Comparison of ENCODE assay signal across 9 cellular contexts in the genomic region with DNA sequence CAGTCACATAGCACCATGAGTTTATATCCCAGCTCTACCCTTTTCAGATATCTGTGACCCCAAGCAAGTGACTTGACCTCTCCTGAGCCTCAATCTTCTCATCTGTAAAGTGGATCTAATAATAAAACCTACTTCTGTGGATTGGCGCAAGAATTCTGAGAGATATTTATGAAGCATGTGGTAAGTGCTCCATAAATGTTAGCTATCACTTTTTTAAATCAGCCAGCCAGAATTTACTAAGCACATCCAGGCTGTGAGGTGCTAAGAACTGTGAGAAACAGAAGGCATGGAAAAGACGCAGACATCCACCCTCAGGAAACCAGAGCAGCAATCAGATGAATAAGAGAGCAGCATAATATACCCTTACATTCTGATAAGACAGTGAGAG. TPM values are rescaled to one million over a fixed set of nuclear protein-coding genes. Genes with fewer than 3 reads are reported as not detected.
DNase-seq lines count a peak whose midpoint lies in the region; ATAC-seq and TF ChIP-seq lines count a peak whose summit lies in the region.
"Had no signal": no experiment of that assay in that cellular context is flagged by ENCODE, and none has a peak within 500 bp of the region (broad histone marks: within the 10 kb centered on the region; RNA-seq: fewer than 3 reads in every experiment).

No MANE protein-coding gene starts in this region.

- no peak overlapping the region for H2BK20ac ChIP-seq in IMR-90 (ENCODE audit: low read depth, low read length)

- no peaks in the 10 kb centered on the region for H4K20me1 ChIP-seq in IMR-90 (ENCODE audit: insufficient read depth, low read length)

- H4K5ac ChIP-seq in IMR-90 (ENCODE audit: low read depth, low read length), result peak overlapping the region; percentile 66; the same call in 1 of the 2 replicates

- peak overlapping the region; percentile 43 for H3K18ac ChIP-seq in IMR-90 (ENCODE audit: low read depth, low read length)

- H2AK5ac ChIP-seq in IMR-90 (ENCODE audit: low read depth, low read length), result peak overlapping the region; percentile 1; the same call in 1 of the 2 replicates

- dilution Hi-C loops in IMR-90 (cut with HindIII; ENCODE audit: low sequenced_read_pairs, unreplicated experiment), result no loop called here

- H3K14ac ChIP-seq in IMR-90 (replicated peaks; ENCODE audit: low read depth, low read length), result peak overlapping the region; percentile 92

- BruUV-seq in IMR-90 (replicated peaks; lab: Mats Ljungman, UMichigan), result no TSS peak

- in situ Hi-C loops in IMR-90 (cut with MboI; ENCODE audit: low sequenced_read_pairs), result no loop called here

- H3K23ac ChIP-seq in IMR-90 (ENCODE audit: low read depth, low read length), result peak overlapping the region; percentile 76; the same call in 1 of the 2 replicates

- DNase-seq in BE2C, result no peak
- DNase-seq in IMR-90, result no peak
- DNase-seq in central memory CD8-positive, alpha-beta T cell (ENCODE audit: low spot score in 2 of 2), result no peak
- no peak for DNase-seq in mucosa of descending colon
- DNase-seq in stimulated activated naive B cell treated with anti-CD40 and anti-IgM and Interleukin-4, amounts not matched to agents 10 μg/mL and 1 μg/mL and 100 μg/mL, for 72 hours, result no peak
- no peak for DNase-seq in GOT3 (lab: John Stamatoyannopoulos, UW)

- H3K4me1 Mint-ChIP-seq in central memory CD8-positive, alpha-beta T cell, result no peaks in the 10 kb centered on the region
- peaks cover 8 to 12% of the 10 kb centered on the region in 2 donors for H3K4me1 Mint-ChIP-seq in stimulated activated naive B cell treated with anti-CD40 and anti-IgM and Interleukin-4, amounts not matched to agents 10 μg/mL and 1 μg/mL and 100 μg/mL, for 72 hours

- H3K9me1 ChIP-seq in IMR-90 (ENCODE audit: insufficient read depth, low read length), result peaks cover 9% of the 10 kb centered on the region

- H3K27ac Mint-ChIP-seq in central memory CD8-positive, alpha-beta T cell (ENCODE audit: low read depth), result no peak overlapping the region
- no peak overlapping the region for H3K27ac Mint-ChIP-seq in stimulated activated naive B cell treated with anti-CD40 and anti-IgM and Interleukin-4, amounts not matched to agents 10 μg/mL and 1 μg/mL and 100 μg/mL, for 72 hours

- H3K27me3 Mint-ChIP-seq in central memory CD8-positive, alpha-beta T cell, result no peaks in the 10 kb centered on the region
- no peaks in the 10 kb centered on the region for H3K27me3 Mint-ChIP-seq in stimulated activated naive B cell treated with anti-CD40 and anti-IgM and Interleukin-4, amounts not matched to agents 10 μg/mL and 1 μg/mL and 100 μg/mL, for 72 hours

- TF ChIP-seq POLR2A in IMR-90 (IDR thresholded peaks at IDR 0.05; ENCODE audit: low read depth, low read length), result no peak

- H3K27me3 ChIP-seq in BE2C (no peaks in the 10 kb centered on the region), IMR-90 (ENCODE audit: control insufficient read depth, insufficient read depth, low read length) (no peaks in the 10 kb centered on the region)

- H3K9me3 ChIP-seq in BE2C, result no peaks in the 10 kb centered on the region
- H3K9me3 ChIP-seq in IMR-90 (ENCODE audit: control insufficient read depth, insufficient read depth, low read length), result no peaks in the 10 kb centered on the region
- no peaks in the 10 kb centered on the region for H3K9me3 ChIP-seq in mucosa of descending colon

- no peak for ATAC-seq in IMR-90 (ENCODE audit: low read depth)
- peak; percentile 16 for ATAC-seq in central memory CD8-positive, alpha-beta T cell (replicated peaks; ENCODE audit: extremely low read depth, poor library complexity, severe bottlenecking)
- ATAC-seq in mucosa of descending colon, result peak; percentile 18
- ATAC-seq in HG02571 (IDR thresholded peaks at IDR 0.05; ENCODE audit: unreplicated experiment), result no peak
- no peak for ATAC-seq in stimulated activated naive B cell treated with anti-CD40 and anti-IgM and Interleukin-4, amounts not matched to agents 10 μg/mL and 1 μg/mL and 100 μg/mL, for 72 hours (replicated peaks)
- ATAC-seq in GM21825 (IDR thresholded peaks at IDR 0.05; ENCODE audit: unreplicated experiment), result no peak

- H2AK9ac ChIP-seq in IMR-90 (replicated peaks; ENCODE audit: low read depth, low read length, poor library complexity), result peak overlapping the region; percentile 88

- TF ChIP-seq CTCF in BE2C (IDR thresholded peaks at IDR 0.05; ENCODE audit: low read depth, low read length) (no peak), IMR-90 (conservative IDR thresholded peaks at IDR 0.05; ENCODE audit: low read depth, low read length) (no peak), mucosa of descending colon (IDR thresholded peaks at IDR 0.05) (no peak)

- no peak overlapping the region for H3K4me3 Mint-ChIP-seq in central memory CD8-positive, alpha-beta T cell
- no peak overlapping the region for H3K4me3 Mint-ChIP-seq in stimulated activated naive B cell treated with anti-CD40 and anti-IgM and Interleukin-4, amounts not matched to agents 10 μg/mL and 1 μg/mL and 100 μg/mL, for 72 hours

- H3K36me3 Mint-ChIP-seq in central memory CD8-positive, alpha-beta T cell (ENCODE audit: insufficient read depth), result peaks cover 3% of the 10 kb centered on the region
- H3K36me3 Mint-ChIP-seq in stimulated activated naive B cell treated with anti-CD40 and anti-IgM and Interleukin-4, amounts not matched to agents 10 μg/mL and 1 μg/mL and 100 μg/mL, for 72 hours, result no peaks in the 10 kb centered on the region

- peak overlapping the region; percentile 85 to 88; a peak in 2 of 4 replicates for H4K8ac ChIP-seq in IMR-90 (ENCODE audit: low read depth in 2 of 2, low read length in 2 of 2)

- H3K56ac ChIP-seq in IMR-90 (ENCODE audit: extremely low read depth, insufficient read depth, low read length), result peak overlapping the region; percentile 92; the same call in 1 of the 2 replicates

- H3K9ac ChIP-seq in IMR-90 (ENCODE audit: low read depth, low read length), result peak overlapping the region; percentile 88

- peak overlapping the region; percentile 69 for H4K91ac ChIP-seq in IMR-90 (ENCODE audit: insufficient read depth, low read depth, low read length)

- intact Hi-C loops in IMR-90 (cut with micrococcal nuclease), result no loop called here
- intact Hi-C loops in mucosa of descending colon (cut with DNase I, micrococcal nuclease), result no loop called here

- H3K4me2 ChIP-seq in IMR-90 (ENCODE audit: low read depth, low read length), result peak overlapping the region; percentile 89

- POLR2A ChIA-PET in IMR-90 (lab: Charles Lee; ENCODE audit: unreplicated experiment), result no interaction called here

- H3K4me1 ChIP-seq in BE2C, result no peaks in the 10 kb centered on the region
- peaks cover 7% of the 10 kb centered on the region for H3K4me1 ChIP-seq in IMR-90 (ENCODE audit: control insufficient read depth, insufficient read depth, low read length)
- H3K4me1 ChIP-seq in mucosa of descending colon (ENCODE audit: low read depth), result peaks cover 8% of the 10 kb centered on the region

- peak overlapping the region; percentile 69 for H3K4me3 ChIP-seq in BE2C (ENCODE audit: low read depth, low read length)
- H3K4me3 ChIP-seq in IMR-90 (ENCODE audit: insufficient read depth, low read depth, low read length), result peak overlapping the region; percentile 87
- H3K4me3 ChIP-seq in mucosa of descending colon, result peak overlapping the region; percentile 31

- CTCF ChIA-PET in IMR-90 (lab: Yijun Ruan, JAX), result no interaction called here

- peak overlapping the region; percentile 79; the same call in 1 of the 2 replicates for H2BK120ac ChIP-seq in IMR-90 (ENCODE audit: low read depth, low read length)

- peak overlapping the region; percentile 92 for H3K4ac ChIP-seq in IMR-90 (ENCODE audit: low read depth, low read length)

- WGBS in IMR-90 (ENCODE audit: extremely low coverage in 2 of 2, insufficient read length in 1 of 2), 2 experiments, result no CpG with 5 or more reads among the region's 2 CpGs

- peak overlapping the region; percentile 68 for H2BK5ac ChIP-seq in IMR-90 (ENCODE audit: low read depth, low read length, poor library complexity, severe bottlenecking)

- no peaks in the 10 kb centered on the region for H3K9me3 Mint-ChIP-seq in central memory CD8-positive, alpha-beta T cell
- no peaks in the 10 kb centered on the region for H3K9me3 Mint-ChIP-seq in stimulated activated naive B cell treated with anti-CD40 and anti-IgM and Interleukin-4, amounts not matched to agents 10 μg/mL and 1 μg/mL and 100 μg/mL, for 72 hours

- H2AFZ ChIP-seq in IMR-90 (replicated peaks; ENCODE audit: low read length, poor library complexity), result peak overlapping the region; percentile 96

- H3K27ac ChIP-seq in IMR-90 (ENCODE audit: insufficient read depth, low read length), result peak overlapping the region; percentile 82

- H3K79me1 ChIP-seq in IMR-90 (ENCODE audit: low read depth in 1 of 2, low read length in 2 of 2), result peaks cover 11 to 23% of the 10 kb centered on the region in 2 experiments; a peak in 3 of 4 replicates

- no peak for TF ChIP-seq RAD21 in IMR-90 (IDR thresholded peaks at IDR 0.05; ENCODE audit: low read length)

- peak overlapping the region; percentile 66; the same call in 1 of the 3 replicates for H2BK15ac ChIP-seq in IMR-90 (ENCODE audit: low read depth, low read length)

- H3K36me3 ChIP-seq in BE2C (no peaks in the 10 kb centered on the region), IMR-90 (ENCODE audit: control insufficient read depth, insufficient read depth, low read length) (no peaks in the 10 kb centered on the region), mucosa of descending colon (ENCODE audit: low read depth) (no peaks in the 10 kb centered on the region)

RNA-seq across cellular contexts. Expression of a gene that starts 0.9 kb away (rescaled TPM):
- polyA plus RNA-seq in BE2C (2012; ENCODE audit: insufficient read depth, insufficient read length, low read depth), result 4.6 TPM
- total RNA-seq in IMR-90 (2012; rRNA removed), result 1.1 and 2.0 TPM in 2 replicates
- polyA plus RNA-seq in IMR-90 (2012; rRNA removed), result 9.4 and 9.8 TPM in 2 replicates
- 4.7 and 4.8 TPM in 2 replicates for polyA plus RNA-seq in IMR-90 (2012; cell fraction: cytosol; rRNA removed)
- 15.6 and 30.1 TPM in 2 replicates for polyA plus RNA-seq in IMR-90 (2012; cell fraction: nucleus; rRNA removed; ENCODE audit: low replicate concordance)
- 10 to 100 TPM in 2 of 3 donors, 1 to 10 TPM in 1; 6.8 to 12.1 (median 11.3) TPM for total RNA-seq in mucosa of descending colon

RNA-seq across cellular contexts. Expression of a gene that starts 7.7 kb away (rescaled TPM):
- polyA plus RNA-seq in BE2C (2012; ENCODE audit: insufficient read depth, insufficient read length, low read depth), result 72.9 TPM
- 10.9 and 13.9 TPM in 2 replicates for total RNA-seq in IMR-90 (2012; rRNA removed)
- polyA plus RNA-seq in IMR-90 (2012; rRNA removed), result 8.2 and 8.8 TPM in 2 replicates
- polyA plus RNA-seq in IMR-90 (2012; cell fraction: cytosol; rRNA removed), result 7.4 and 8.5 TPM in 2 replicates
- polyA plus RNA-seq in IMR-90 (2012; cell fraction: nucleus; rRNA removed; ENCODE audit: low replicate concordance), result 5.2 and 7.5 TPM in 2 replicates
- total RNA-seq in mucosa of descending colon, result 10 to 100 TPM; 12.0 to 18.7 (median 12.6) TPM

RNA-seq across cellular contexts. Expression of a gene that starts 32.2 kb away (rescaled TPM):
- polyA plus RNA-seq in BE2C (2012; ENCODE audit: insufficient read depth, insufficient read length, low read depth), result not detected
- total RNA-seq in IMR-90 (2012; rRNA removed) (not detected in 2 replicates), mucosa of descending colon (not detected)
- not detected in 2 replicates for polyA plus RNA-seq in IMR-90 (2012; rRNA removed)
- not detected in 2 replicates for polyA plus RNA-seq in IMR-90 (2012; cell fraction: cytosol; rRNA removed)
- polyA plus RNA-seq in IMR-90 (2012; cell fraction: nucleus; rRNA removed; ENCODE audit: low replicate concordance), result not detected in 2 replicates
- total RNA-seq: dermis microvascular lymphatic vessel endothelial cell had no signal

RNA-seq across cellular contexts. Expression of a gene that starts 35.7 kb away (rescaled TPM):
- polyA plus RNA-seq in BE2C (2012; ENCODE audit: insufficient read depth, insufficient read length, low read depth), result 27.4 TPM
- total RNA-seq in IMR-90 (2012; rRNA removed), result 1.1 TPM in 2 replicates
- 6.2 and 6.4 TPM in 2 replicates for polyA plus RNA-seq in IMR-90 (2012; rRNA removed)
- 9.7 and 10.0 TPM in 2 replicates for polyA plus RNA-seq in IMR-90 (2012; cell fraction: cytosol; rRNA removed)
- polyA plus RNA-seq in IMR-90 (2012; cell fraction: nucleus; rRNA removed; ENCODE audit: low replicate concordance), result 15.8 and 22.6 TPM in 2 replicates
- 10 to 100 TPM in 1 of 3 donors, 1 to 10 TPM in 2; 3.9 to 24.0 (median 4.5) TPM for total RNA-seq in mucosa of descending colon

RNA-seq across cellular contexts. Expression of a gene that starts 57.2 kb away (rescaled TPM):
- 55.0 TPM for polyA plus RNA-seq in BE2C (2012; ENCODE audit: insufficient read depth, insufficient read length, low read depth)
- 9.9 and 17.5 TPM in 2 replicates for total RNA-seq in IMR-90 (2012; rRNA removed)
- polyA plus RNA-seq in IMR-90 (2012; rRNA removed), result 75.1 and 101 TPM in 2 replicates
- 67.5 and 73.6 TPM in 2 replicates for polyA plus RNA-seq in IMR-90 (2012; cell fraction: cytosol; rRNA removed)
- 35.0 and 62.6 TPM in 2 replicates for polyA plus RNA-seq in IMR-90 (2012; cell fraction: nucleus; rRNA removed; ENCODE audit: low replicate concordance)
- total RNA-seq in mucosa of descending colon, result 10 to 100 TPM in 2 of 3 donors, 1 to 10 TPM in 1; 8.7 to 21.1 (median 13.1) TPM

Comparison
In these comparisons a context has a peak if more than half of its experiments do, and no peak if none do; other contexts are left out.
1. H3K4me3 ChIP-seq: peak in every context shown above with its lines; median percentile 87 in IMR-90; 69 in BE2C; 31 in mucosa of descending colon.
2. ATAC-seq: peak in central memory CD8-positive, alpha-beta T cell (single experiment) and mucosa of descending colon (single experiment); none in IMR-90 (single experiment), HG02571 (single experiment), stimulated activated naive B cell treated with anti-CD40 and anti-IgM and Interleukin-4, amounts not matched to agents 10 μg/mL and 1 μg/mL and 100 μg/mL, for 72 hours (0 of 2) and GM21825 (single experiment).